In the genomic region with DNA sequence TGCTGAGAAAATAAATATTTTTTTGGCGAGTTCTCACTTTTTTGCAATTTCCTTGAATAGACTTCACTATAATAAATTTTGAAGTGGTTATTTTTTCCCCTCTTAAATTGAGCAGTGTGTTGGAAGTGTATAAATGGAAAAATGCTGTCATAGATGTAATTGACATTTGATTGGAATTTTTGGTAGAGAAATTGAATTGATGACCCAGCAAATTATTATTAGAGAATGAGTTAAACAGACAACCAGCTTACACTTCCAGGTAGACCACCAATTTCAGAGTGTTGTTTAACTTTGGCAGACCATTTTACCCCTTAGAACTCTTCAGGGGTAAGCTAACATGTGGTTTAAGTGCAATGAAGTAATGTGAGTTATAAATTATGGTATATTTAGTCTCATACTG, we compare ENCODE assay signal across 17 cellular contexts. TPM values are rescaled to one million over a fixed set of nuclear protein-coding genes. Genes with fewer than 3 reads are reported as not detected.
DNase-seq lines count a peak whose midpoint lies in the region; ATAC-seq and TF ChIP-seq lines count a peak whose summit lies in the region.
"Had no signal": no experiment of that assay in that cellular context is flagged by ENCODE, and none has a peak within 500 bp of the region (broad histone marks: within the 10 kb centered on the region; RNA-seq: fewer than 3 reads in every experiment).

No MANE protein-coding gene starts in this region.

- H4K8ac ChIP-seq in mesenchymal stem cell (ENCODE audit: low read length) = no peak overlapping the region

- peaks cover 25 to 42% (median 38%) of the 10 kb centered on the region in 10 experiments for H3K4me1 ChIP-seq in BLaER1 treated with 17β-estradiol and CSF1 and Interleukin-3, amounts not matched to agents 10 nM and 100 nM
- H3K4me1 ChIP-seq in DOHH2 (ENCODE audit: control insufficient read depth, low read length) (peaks cover 19% of the 10 kb centered on the region), Panc1 (ENCODE audit: control insufficient read depth, insufficient read depth, low read length) (peaks cover 17% of the 10 kb centered on the region), mesenchymal stem cell (ENCODE audit: control insufficient read depth, insufficient read depth, low read depth, low read length) (peaks cover 5% of the 10 kb centered on the region), BE2C (peaks cover 3% of the 10 kb centered on the region; the same call in 1 of the 2 replicates)

- no peak overlapping the region for H3K14ac ChIP-seq in mesenchymal stem cell (ENCODE audit: low read length in 2 of 2)

- H3F3A ChIP-seq in DOHH2 (ENCODE audit: control insufficient read depth, insufficient read depth) = 0 out of 2 replicates have a peak, but pooled peaks cover 2% of the 10 kb centered on the region

- ATAC-seq in Panc1 = no peak
- ATAC-seq in GM19463 (IDR thresholded peaks at IDR 0.05; ENCODE audit: unreplicated experiment) = no peak

- peak overlapping the region in 3 of 11 experiments; percentile 45 to 96 (median 89); a peak in 2 of 22 replicates for H3K9ac ChIP-seq in BLaER1 treated with 17β-estradiol and CSF1 and Interleukin-3, amounts not matched to agents 10 nM and 100 nM
- H3K9ac ChIP-seq in mesenchymal stem cell (ENCODE audit: low read length) = peak overlapping the region; percentile 100

- POLR2A ChIA-PET in Panc1 (lab: Charles Lee) = interaction anchor here (0.6 to 0.9 kb wide), 3 partner anchors 9 to 93 kb away, joined by 3 to 12 read pairs (median 3); no protein-coding TSS in a partner anchor

- CTCF ChIA-PET in Panc1 (lab: Charles Lee) = no interaction called here

- H3K9me2 ChIP-seq in DOHH2 (replicated peaks; ENCODE audit: control insufficient read depth, low read length) = no peaks in the 10 kb centered on the region

- no peak overlapping the region for H2BK5ac ChIP-seq in mesenchymal stem cell (ENCODE audit: low read depth, low read length, poor library complexity, severe bottlenecking)

- in situ Hi-C loops in Panc1 (cut with HindIII; ENCODE audit: low pct_unique_long_range_greater_than_20kb, low sequenced_read_pairs) = no loop called here

- TF ChIP-seq CTCF in DOHH2 (IDR thresholded peaks at IDR 0.05; ENCODE audit: low read depth, low read length, poor library complexity, severe bottlenecking) (no peak), Panc1 (IDR thresholded peaks at IDR 0.05) (no peak), BE2C (IDR thresholded peaks at IDR 0.05; ENCODE audit: low read depth, low read length) (no peak)

- TSS peak; percentile 81 for BruUV-seq in Panc1 (replicated peaks; lab: Mats Ljungman, UMichigan)

- H3K36me3 ChIP-seq in BLaER1 treated with 17β-estradiol and CSF1 and Interleukin-3, amounts not matched to agents 10 nM and 100 nM = peaks cover 24 to 44% (median 30%) of the 10 kb centered on the region in 11 experiments
- H3K36me3 ChIP-seq in DOHH2 (ENCODE audit: control insufficient read depth, low read length) = peaks cover 27% of the 10 kb centered on the region
- peaks cover 13% of the 10 kb centered on the region for H3K36me3 ChIP-seq in Panc1 (ENCODE audit: control insufficient read depth, insufficient read depth, low read length)
- H3K36me3 ChIP-seq in mesenchymal stem cell (ENCODE audit: control insufficient read depth in 1 of 2, insufficient read depth in 2 of 2, low read depth in 1 of 2, low read length in 2 of 2) = peaks cover 3 to 17% of the 10 kb centered on the region in 2 experiments
- peaks cover 23% of the 10 kb centered on the region for H3K36me3 ChIP-seq in BE2C

- H3K4ac ChIP-seq in mesenchymal stem cell (ENCODE audit: low read depth in 1 of 2, low read length in 2 of 2) = no peak overlapping the region

- no peak overlapping the region for H2AFZ ChIP-seq in mesenchymal stem cell (ENCODE audit: low read depth, low read length)

- no peak overlapping the region for H2AK5ac ChIP-seq in mesenchymal stem cell (ENCODE audit: low read length, severe bottlenecking)

- no peak overlapping the region for H3K18ac ChIP-seq in mesenchymal stem cell (ENCODE audit: low read depth in 1 of 2, low read length in 2 of 2)

- intact Hi-C loops in Panc1 (cut with micrococcal nuclease; ENCODE audit: unreplicated experiment) = no loop called here

- no peak overlapping the region for H2BK120ac ChIP-seq in mesenchymal stem cell (ENCODE audit: low read depth, low read length)

- H2BK15ac ChIP-seq in mesenchymal stem cell (ENCODE audit: low read depth, poor library complexity, severe bottlenecking) = no peak overlapping the region

- no peaks in the 10 kb centered on the region for H3K27me3 ChIP-seq in BLaER1 treated with 17β-estradiol and CSF1 and Interleukin-3, amounts not matched to agents 10 nM and 100 nM
- H3K27me3 ChIP-seq in DOHH2 (ENCODE audit: control insufficient read depth, low read length) (peaks cover 8% of the 10 kb centered on the region), Panc1 (ENCODE audit: control insufficient read depth, insufficient read depth, low read length) (no peaks in the 10 kb centered on the region), mesenchymal stem cell (ENCODE audit: control insufficient read depth in 1 of 2, insufficient read depth in 1 of 2, low read length in 2 of 2) (no peaks in the 10 kb centered on the region), BE2C (no peaks in the 10 kb centered on the region)
- H3K27me3 ChIP-seq: ascending aorta, suprapubic skin had no signal

- H3K9me3 ChIP-seq in BLaER1 treated with 17β-estradiol and CSF1 and Interleukin-3, amounts not matched to agents 10 nM and 100 nM (replicated peaks in 1 of 11) = no peaks in the 10 kb centered on the region
- H3K9me3 ChIP-seq in DOHH2 (ENCODE audit: control insufficient read depth, insufficient read depth, low read length) = no peaks in the 10 kb centered on the region
- no peaks in the 10 kb centered on the region for H3K9me3 ChIP-seq in Panc1 (ENCODE audit: control insufficient read depth, insufficient read depth, low read depth, low read length)
- H3K9me3 ChIP-seq in mesenchymal stem cell (ENCODE audit: control insufficient read depth, low read length) = no peaks in the 10 kb centered on the region
- no peaks in the 10 kb centered on the region for H3K9me3 ChIP-seq in BE2C
- H3K9me3 ChIP-seq: ascending aorta, suprapubic skin had no signal

- DNase-seq in Panc1 (ENCODE audit: low read depth, low spot score) = no peak
- no peak for DNase-seq in mesenchymal stem cell
- DNase-seq in BE2C = no peak
- DNase-seq in islet precursor cell = no peak
- DNase-seq in stimulated activated CD4-positive, alpha-beta T cell treated with anti-CD3 and anti-CD28 coated beads, Interleukin-2, amount 100 ng/mL, for 48 hours = no peak
- DNase-seq: activated CD4-positive, alpha-beta T cell treated with anti-CD3 and anti-CD28 coated beads for 1 hour; COR-L47; cortex of kidney; head of caudate nucleus; NCI-H187; NCI-H526 treated with DMSO at 0.1 percent for 48 hours had no signal

- H3K4me2 ChIP-seq in BLaER1 treated with 17β-estradiol and CSF1 and Interleukin-3, amounts not matched to agents 10 nM and 100 nM = peak overlapping the region; percentile 81 to 99 (median 93); a peak in 21 of 22 replicates
- H3K4me2 ChIP-seq in DOHH2 (ENCODE audit: low read length) (peak overlapping the region; percentile 94), mesenchymal stem cell (ENCODE audit: low read length, poor library complexity, severe bottlenecking) (no peak overlapping the region)

- H3K79me2 ChIP-seq in DOHH2 (ENCODE audit: control insufficient read depth, low read length) = peaks cover 62% of the 10 kb centered on the region

- H4K91ac ChIP-seq in mesenchymal stem cell (ENCODE audit: low read length) = no peak overlapping the region

- peaks cover 8 to 46% (median 30%) of the 10 kb centered on the region in 11 experiments; a peak in 18 of 22 replicates for H4K20me1 ChIP-seq in BLaER1 treated with 17β-estradiol and CSF1 and Interleukin-3, amounts not matched to agents 10 nM and 100 nM
- H4K20me1 ChIP-seq in DOHH2 (ENCODE audit: control insufficient read depth, insufficient read depth, low read depth, low read length) = no peaks in the 10 kb centered on the region; the same call in 1 of the 2 replicates

- peak overlapping the region in 4 of 10 experiments; percentile 82 to 96 (median 92); a peak in 4 of 20 replicates for H3K4me3 ChIP-seq in BLaER1 treated with 17β-estradiol and CSF1 and Interleukin-3, amounts not matched to agents 10 nM and 100 nM
- H3K4me3 ChIP-seq in DOHH2 (ENCODE audit: low read length) (peak overlapping the region; percentile 98; the same call in 1 of the 2 replicates), Panc1 (ENCODE audit: low read depth in 2 of 2, low read length in 2 of 2) (peak overlapping the region; percentile 100; a peak in 3 of 4 replicates), mesenchymal stem cell (ENCODE audit: insufficient read depth in 1 of 2, low read depth in 1 of 2, low read length in 2 of 2) (peak overlapping the region in 1 of 2 experiments; percentile 100), BE2C (ENCODE audit: low read depth, low read length) (no peak overlapping the region)

- no peaks in the 10 kb centered on the region for H3K79me1 ChIP-seq in mesenchymal stem cell (replicated peaks; ENCODE audit: low read length, poor library complexity, severe bottlenecking)

- H2BK12ac ChIP-seq in mesenchymal stem cell (ENCODE audit: low read length in 2 of 2) = no peak overlapping the region

- H3K23ac ChIP-seq in mesenchymal stem cell (ENCODE audit: low read length in 2 of 2) = no peak overlapping the region

- no peak overlapping the region for H3K27ac ChIP-seq in BLaER1 treated with 17β-estradiol and CSF1 and Interleukin-3, amounts not matched to agents 10 nM and 100 nM
- H3K27ac ChIP-seq in DOHH2 (ENCODE audit: low read depth, low read length) (no peak overlapping the region), Panc1 (ENCODE audit: low read length) (peak overlapping the region; percentile 100), mesenchymal stem cell (ENCODE audit: low read length, poor library complexity, severe bottlenecking) (no peak overlapping the region)
- H3K27ac ChIP-seq: ascending aorta, HL-60, suprapubic skin had no signal

- 100% methylated on average over 1 of the region's 1 CpG for WGBS in mesenchymal stem cell

RNA-seq across cellular contexts. Expression of gene FAF2, which starts 1.9 kb away (rescaled TPM):
- total RNA-seq in Panc1 (2021; ENCODE audit: unreplicated experiment) = 86.6 TPM
- 51.7 TPM for polyA plus RNA-seq in Panc1 (2012; ENCODE audit: insufficient read length)
- polyA plus RNA-seq in mesenchymal stem cell (2013, experiment 1 of 2) = 45.1 TPM
- polyA plus RNA-seq in mesenchymal stem cell (2013, experiment 2 of 2) = 44.4 TPM
- polyA plus RNA-seq in BE2C (2012; ENCODE audit: insufficient read depth, insufficient read length, low read depth) = 71.4 TPM

RNA-seq across cellular contexts. Expression of gene CLTB, which starts 33.7 kb away (rescaled TPM):
- total RNA-seq in Panc1 (2021; ENCODE audit: unreplicated experiment) = 124 TPM
- 173 TPM for polyA plus RNA-seq in Panc1 (2012; ENCODE audit: insufficient read length)
- polyA plus RNA-seq in mesenchymal stem cell (2013, experiment 1 of 2) = 85.7 TPM
- polyA plus RNA-seq in mesenchymal stem cell (2013, experiment 2 of 2) = 88.1 TPM
- polyA plus RNA-seq in BE2C (2012; ENCODE audit: insufficient read depth, insufficient read length, low read depth) = 264 TPM
